1 cellular context compared by ENCODE assay signal in genomic region chr9:110115341-110115820, GRCh38.
TF ChIP-seq lines count a peak whose summit lies in the region.

No MANE protein-coding gene starts in this region.

TF ChIP-seq in GM23338, 12 proteins besides CTCF, POLR2A, EP300 and RAD21 (continued from another document):
- TF ChIP-seq ZNF462 (CRISPR knock-in tag; IDR thresholded peaks at IDR 0.05) (no peak), ZNF114 (CRISPR knock-in tag; IDR thresholded peaks at IDR 0.05) (no peak), ETS1 (IDR thresholded peaks at IDR 0.05) (no peak), JUNB (IDR thresholded peaks at IDR 0.05; ENCODE audit: unreplicated experiment) (no peak), EZH2phosphoT487 (IDR thresholded peaks at IDR 0.05; ENCODE audit: unreplicated experiment) (no peak), REST (IDR thresholded peaks at IDR 0.05; ENCODE audit: unreplicated experiment) (no peak), POLR2AphosphoS5 (IDR thresholded peaks at IDR 0.05; ENCODE audit: low read depth) (no peak), STAT1 (IDR thresholded peaks at IDR 0.05; ENCODE audit: unreplicated experiment) (no peak)
